Comparison of ENCODE assay signal across 2 cellular contexts in genomic region chr20:49460916-49461315, GRCh38.
TF ChIP-seq lines count a peak whose summit lies in the region.

No MANE protein-coding gene starts in this region.

TF ChIP-seq in SK-N-SH, 30 proteins besides CTCF, POLR2A, EP300 and RAD21 (continued from another document):
- peak; percentile 73 for TF ChIP-seq NFIC (IDR thresholded peaks at IDR 0.05; ENCODE audit: borderline replicate concordance)

TF ChIP-seq in SK-N-SH treated with all-trans-retinoic acid at 6 μM for 48 hours, 23 proteins besides CTCF, POLR2A, EP300 and RAD21 (continued from another document):
- TF ChIP-seq POU6F1 (CRISPR knock-in tag; IDR thresholded peaks at IDR 0.05; ENCODE audit: borderline replicate concordance, low read depth) (no peak), ZFP30 (CRISPR knock-in tag; IDR thresholded peaks at IDR 0.05) (no peak), CSDC2 (CRISPR knock-in tag; IDR thresholded peaks at IDR 0.05) (no peak), PPARA (CRISPR knock-in tag; IDR thresholded peaks at IDR 0.05; ENCODE audit: borderline replicate concordance) (no peak), ARNTL (CRISPR knock-in tag; IDR thresholded peaks at IDR 0.05; ENCODE audit: borderline replicate concordance, low read depth) (no peak), TCF4 (CRISPR knock-in tag; IDR thresholded peaks at IDR 0.05; ENCODE audit: borderline replicate concordance) (no peak), ESRRG (CRISPR knock-in tag; IDR thresholded peaks at IDR 0.05) (no peak), ZFP3 (CRISPR knock-in tag; IDR thresholded peaks at IDR 0.05) (no peak)
TF ChIP-seq in SK-N-SH treated with all-trans-retinoic acid at 6 μM for 48 hours: peak in this region for 0.
